Comparison of ENCODE assay signal across 21 cellular contexts in genomic region chr13:21011378-21011777, GRCh38. TPM values are rescaled to one million over a fixed set of nuclear protein-coding genes. Genes with fewer than 3 reads are reported as not detected.
DNase-seq lines count a peak whose midpoint lies in the region; ATAC-seq and TF ChIP-seq lines count a peak whose summit lies in the region.
"Had no signal": no experiment of that assay in that cellular context is flagged by ENCODE, and none has a peak within 500 bp of the region (broad histone marks: within the 10 kb centered on the region; RNA-seq: fewer than 3 reads in every experiment).

No MANE protein-coding gene starts in this region.

- CTCF ChIA-PET in SK-N-SH (lab: Yijun Ruan, JAX) (no interaction called here), mammary epithelial cell (lab: Charles Lee; ENCODE audit: low non-redundant PET) (no interaction called here)

- no TSS peak for BruUV-seq in mammary epithelial cell (replicated peaks; lab: Mats Ljungman, UMichigan)

- ATAC-seq in HG02938 (IDR thresholded peaks at IDR 0.05; ENCODE audit: unreplicated experiment) (no peak), GM21619 (IDR thresholded peaks at IDR 0.05; ENCODE audit: unreplicated experiment) (no peak)

- in situ Hi-C loops in mammary epithelial cell (cut with MboI; ENCODE audit: low sequenced_read_pairs in 2 of 2) = no loop called here

- POLR2A ChIA-PET in SK-N-SH (lab: Yijun Ruan, JAX) = no interaction called here

- H3K4me2 ChIP-seq in SK-N-SH (no peak overlapping the region), mammary epithelial cell (ENCODE audit: insufficient read depth, low read depth, low read length) (no peak overlapping the region)
- H3K4me2 ChIP-seq: A549 had no signal

- no peaks in the 10 kb centered on the region for H3K9me2 ChIP-seq in SK-N-SH

- dilution Hi-C loops in mammary epithelial cell (cut with HindIII; ENCODE audit: low sequenced_read_pairs) = no loop called here

- H3K27me3 ChIP-seq in SK-N-SH (ENCODE audit: insufficient read depth) (no peaks in the 10 kb centered on the region), neutrophil (no peaks in the 10 kb centered on the region), mammary epithelial cell (ENCODE audit: insufficient read depth, low read length) (no peaks in the 10 kb centered on the region)
- H3K27me3 ChIP-seq: colonic mucosa, right atrium auricular region, transverse colon had no signal

- H2AFZ ChIP-seq in SK-N-SH (ENCODE audit: low read depth) = no peak overlapping the region
- H2AFZ ChIP-seq in mammary epithelial cell (ENCODE audit: low read depth, low read length) = no peak overlapping the region

- no peak for TF ChIP-seq EP300 in SK-N-SH (IDR thresholded peaks at IDR 0.05; ENCODE audit: borderline replicate concordance in 1 of 2, low read depth in 1 of 2, low read length in 1 of 2)

- H3F3A ChIP-seq in SK-N-SH (replicated peaks; ENCODE audit: insufficient read depth) = peaks cover 37% of the 10 kb centered on the region

- no peak overlapping the region for H3K9ac ChIP-seq in SK-N-SH
- no peak overlapping the region for H3K9ac ChIP-seq in mammary epithelial cell (ENCODE audit: insufficient read depth, low read length)

- H3K79me2 ChIP-seq in SK-N-SH (ENCODE audit: insufficient read depth) (peaks cover 97% of the 10 kb centered on the region), mammary epithelial cell (ENCODE audit: insufficient read depth, low read length) (peaks cover 95% of the 10 kb centered on the region)

- H3K9me3 ChIP-seq in SK-N-SH (no peaks in the 10 kb centered on the region), neutrophil (no peaks in the 10 kb centered on the region), mammary epithelial cell (replicated peaks; ENCODE audit: insufficient read depth, low read length) (no peaks in the 10 kb centered on the region)
- H3K9me3 ChIP-seq: A549, colonic mucosa, right atrium auricular region, transverse colon had no signal

- intact Hi-C loops in mammary epithelial cell (cut with micrococcal nuclease) = loop anchor here (2.0 kb wide), 1 partner anchor 163 kb away; no protein-coding TSS in a partner anchor

- H4K20me1 ChIP-seq in SK-N-SH (ENCODE audit: insufficient read depth) (peaks cover 77% of the 10 kb centered on the region), mammary epithelial cell (ENCODE audit: insufficient read depth, low read length) (no peaks in the 10 kb centered on the region)

- no peak overlapping the region for H3K4me3 ChIP-seq in AG10803 (ENCODE audit: low read length)
- H3K4me3 ChIP-seq in SK-N-SH (ENCODE audit: low read depth in 2 of 2, low read length in 1 of 2) = no peak overlapping the region
- H3K4me3 ChIP-seq in neutrophil (ENCODE audit: low read depth in 1 of 2, low read length in 1 of 2) = no peak overlapping the region
- H3K4me3 ChIP-seq in mammary epithelial cell (replicated peaks in 1 of 3; ENCODE audit: insufficient read depth in 1 of 3, low read depth in 2 of 3, low read length in 3 of 3) = no peak overlapping the region
- H3K4me3 ChIP-seq: A549, colonic mucosa, right atrium auricular region, transverse colon had no signal

- H3K27ac ChIP-seq in SK-N-SH (ENCODE audit: low read depth in 2 of 2, low read length in 1 of 2) = peak overlapping the region; percentile 28 to 68; a peak in 3 of 4 replicates
- peak overlapping the region; percentile 45 for H3K27ac ChIP-seq in neutrophil
- no peak overlapping the region for H3K27ac ChIP-seq in mammary epithelial cell (ENCODE audit: insufficient read depth, low read depth, low read length)
- H3K27ac ChIP-seq: A549, colonic mucosa, right atrium auricular region had no signal

- no peak for TF ChIP-seq CTCF in AG10803 (conservative IDR thresholded peaks at IDR 0.05; ENCODE audit: low read length)
- TF ChIP-seq CTCF in SK-N-SH (IDR thresholded peaks at IDR 0.05) = no peak
- no peak for TF ChIP-seq CTCF in neutrophil (IDR thresholded peaks at IDR 0.05)
- TF ChIP-seq CTCF in mammary epithelial cell (conservative IDR thresholded peaks at IDR 0.05 in 1 of 2, IDR thresholded peaks at IDR 0.05 in 1 of 2; ENCODE audit: extremely low read depth in 1 of 2, insufficient read depth in 1 of 2, low read depth in 1 of 2, low read length in 2 of 2) = no peak

- H3K4me1 ChIP-seq in SK-N-SH (ENCODE audit: control insufficient read depth in 1 of 2, insufficient read depth in 2 of 2, low read depth in 1 of 2, low read length in 1 of 2) (peaks cover 12 to 42% of the 10 kb centered on the region in 2 experiments), neutrophil (ENCODE audit: control insufficient read depth in 1 of 2, insufficient read depth in 1 of 2, low read depth in 1 of 2, low read length in 1 of 2) (peaks cover 2 to 3% of the 10 kb centered on the region in 2 experiments), mammary epithelial cell (ENCODE audit: insufficient read depth, low read length) (peaks cover 11% of the 10 kb centered on the region)
- H3K4me1 ChIP-seq: colonic mucosa had no signal

- DNase-seq in AG10803 (ENCODE audit: low read depth) (peak; percentile 63), SK-N-SH (no peak), glomerular visceral epithelial cell (ENCODE audit: extremely low spot score) (peak; percentile 66), mammary epithelial cell (no peak), NCI-H1048 (lab: John Stamatoyannopoulos, UW) (no peak)
- DNase-seq: activated CD4-positive, alpha-beta memory T cell treated with anti-CD3 and anti-CD28 coated beads, Interleukin-2, amount 10 ng/mL, durations not matched to agents 7 days and 5 days; activated naive CD4-positive, alpha-beta T cell treated with anti-CD3 and anti-CD28 coated beads, Interleukin-2, amount 10 ng/mL, durations not matched to agents 7 days and 5 days; activated T-cell treated with anti-CD3 and anti-CD28 coated beads, Interleukin-2, amount 50 U/mL, for 1 hour; colonic mucosa; DND-41; H7; KG1; MV-4-11; NCI-H2029; stimulated activated naive B cell treated with anti-CD40 and anti-IgM and Interleukin-4, amounts not matched to agents 10 μg/mL and 1 μg/mL and 100 μg/mL, for 72 hours; transverse colon had no signal

- no peak for TF ChIP-seq RAD21 in SK-N-SH (IDR thresholded peaks at IDR 0.05; ENCODE audit: low read length)

- peaks cover 0 to 9% of the 10 kb centered on the region in 2 experiments for H3K36me3 ChIP-seq in SK-N-SH (replicated peaks in 1 of 2; ENCODE audit: control insufficient read depth in 1 of 2, insufficient read depth in 2 of 2, low read length in 1 of 2)
- no peaks in the 10 kb centered on the region for H3K36me3 ChIP-seq in neutrophil
- peaks cover 3% of the 10 kb centered on the region for H3K36me3 ChIP-seq in mammary epithelial cell (ENCODE audit: insufficient read depth, low read length)
- H3K36me3 ChIP-seq: colonic mucosa, right atrium auricular region, transverse colon had no signal

TF ChIP-seq in SK-N-SH, 30 proteins besides CTCF, POLR2A, EP300 and RAD21:
- TF ChIP-seq, protein P1, sequence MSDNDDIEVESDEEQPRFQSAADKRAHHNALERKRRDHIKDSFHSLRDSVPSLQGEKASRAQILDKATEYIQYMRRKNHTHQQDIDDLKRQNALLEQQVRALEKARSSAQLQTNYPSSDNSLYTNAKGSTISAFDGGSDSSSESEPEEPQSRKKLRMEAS (IDR thresholded peaks at IDR 0.05; ENCODE audit: low read depth) = 0 out of 2 replicates have a peak, but pooled peaks have one; percentile 22
- TF ChIP-seq JUND (IDR thresholded peaks at IDR 0.05) (peak; percentile 19; the same call in 1 of the 2 replicates), TCF12 (IDR thresholded peaks at IDR 0.05) (peak; percentile 17; the same call in 1 of the 2 replicates), SIN3A (IDR thresholded peaks at IDR 0.05; ENCODE audit: borderline replicate concordance, low read depth, low read length) (no peak)
- TF ChIP-seq, protein P2, sequence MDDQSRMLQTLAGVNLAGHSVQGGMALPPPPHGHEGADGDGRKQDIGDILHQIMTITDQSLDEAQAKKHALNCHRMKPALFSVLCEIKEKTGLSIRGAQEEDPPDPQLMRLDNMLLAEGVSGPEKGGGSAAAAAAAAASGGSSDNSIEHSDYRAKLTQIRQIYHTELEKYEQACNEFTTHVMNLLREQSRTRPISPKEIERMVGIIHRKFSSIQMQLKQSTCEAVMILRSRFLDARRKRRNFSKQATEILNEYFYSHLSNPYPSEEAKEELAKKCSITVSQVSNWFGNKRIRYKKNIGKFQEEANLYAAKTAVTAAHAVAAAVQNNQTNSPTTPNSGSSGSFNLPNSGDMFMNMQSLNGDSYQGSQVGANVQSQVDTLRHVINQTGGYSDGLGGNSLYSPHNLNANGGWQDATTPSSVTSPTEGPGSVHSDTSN (IDR thresholded peaks at IDR 0.05) = peak; percentile 80
- TF ChIP-seq, protein P3, sequence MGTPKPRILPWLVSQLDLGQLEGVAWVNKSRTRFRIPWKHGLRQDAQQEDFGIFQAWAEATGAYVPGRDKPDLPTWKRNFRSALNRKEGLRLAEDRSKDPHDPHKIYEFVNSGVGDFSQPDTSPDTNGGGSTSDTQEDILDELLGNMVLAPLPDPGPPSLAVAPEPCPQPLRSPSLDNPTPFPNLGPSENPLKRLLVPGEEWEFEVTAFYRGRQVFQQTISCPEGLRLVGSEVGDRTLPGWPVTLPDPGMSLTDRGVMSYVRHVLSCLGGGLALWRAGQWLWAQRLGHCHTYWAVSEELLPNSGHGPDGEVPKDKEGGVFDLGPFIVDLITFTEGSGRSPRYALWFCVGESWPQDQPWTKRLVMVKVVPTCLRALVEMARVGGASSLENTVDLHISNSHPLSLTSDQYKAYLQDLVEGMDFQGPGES (IDR thresholded peaks at IDR 0.05; ENCODE audit: low read depth, low read length) = no peak

RNA-seq across cellular contexts. Expression of gene LATS2, which starts 50.0 kb away (rescaled TPM):
- polyA plus RNA-seq in SK-N-SH (2012; rRNA removed) (19.6 and 19.7 TPM in 2 replicates), mammary epithelial cell (8.8 TPM)
- polyA plus RNA-seq in SK-N-SH (2012; cell fraction: cytosol; rRNA removed) = 23.5 and 24.6 TPM in 2 replicates
- polyA plus RNA-seq in SK-N-SH (2012; cell fraction: nucleus; rRNA removed) = 39.0 and 45.8 TPM in 2 replicates
- total RNA-seq in mammary epithelial cell = 10 to 100 TPM; 18.0 to 19.8 TPM
- polyA minus RNA-seq in mammary epithelial cell = 10.9 TPM

Comparison
In these comparisons a context has a peak if more than half of its experiments do, and no peak if none do; other contexts are left out.
1. DNase-seq: peak in AG10803 (single experiment) and glomerular visceral epithelial cell (single experiment); none in SK-N-SH (single experiment), mammary epithelial cell (single experiment) and NCI-H1048 (single experiment).